In genomic region chr10:63265646-63266207, GRCh38 we compare ENCODE assay signal across 8 cellular contexts.
DNase-seq lines count a peak whose midpoint lies in the region; ATAC-seq, FAIRE-seq and TF ChIP-seq lines count a peak whose summit lies in the region.

No MANE protein-coding gene starts in this region.

- H3K4me3 ChIP-seq in A549, result peak overlapping the region; percentile 55
- peak overlapping the region; percentile 93 for H3K4me3 ChIP-seq in HUES48 (ENCODE audit: low read depth, low read length)
- peak overlapping the region; percentile 49 to 100 (median 97) for H3K4me3 ChIP-seq in mammary epithelial cell (replicated peaks in 1 of 3; ENCODE audit: insufficient read depth in 1 of 3, low read depth in 2 of 3, low read length in 3 of 3)
- H3K4me3 ChIP-seq in mucosa of descending colon, result peak overlapping the region; percentile 0

- peaks cover 33% of the 10 kb centered on the region for H3K4me1 ChIP-seq in A549
- peaks cover 27% of the 10 kb centered on the region for H3K4me1 ChIP-seq in HUES48 (ENCODE audit: control insufficient read depth, insufficient read depth, low read length)
- peaks cover 5% of the 10 kb centered on the region for H3K4me1 ChIP-seq in mammary epithelial cell (ENCODE audit: insufficient read depth, low read length)
- H3K4me1 ChIP-seq in mucosa of descending colon (ENCODE audit: low read depth), result peaks cover 15% of the 10 kb centered on the region

- POLR2A ChIA-PET in A549 (lab: Yijun Ruan, JAX), result interaction anchor here (0.8 kb wide), 1 partner anchor 12 kb away, joined by 3 read pairs; no protein-coding TSS in a partner anchor

- TSS peak; percentile 67 for BruUV-seq in mammary epithelial cell (replicated peaks; lab: Mats Ljungman, UMichigan)

- H3K27ac ChIP-seq in A549 (peak overlapping the region; percentile 76 to 78; a peak in 4 of 6 replicates), HUES48 (ENCODE audit: low read depth, low read length) (peak overlapping the region; percentile 98), mammary epithelial cell (ENCODE audit: insufficient read depth, low read depth, low read length) (peak overlapping the region; percentile 98)

- 0% methylated on average over 2 of the region's 2 CpGs for WGBS in A549 (ENCODE audit: missing lambda C conversion rate)
- WGBS in mammary epithelial cell (ENCODE audit: low coverage, missing lambda C conversion rate), result 4% methylated on average over 2 of the region's 2 CpGs

- intact Hi-C loops in mammary epithelial cell (cut with micrococcal nuclease), result loop anchor here (5.0 kb wide), 2 partner anchors 48 to 447 kb away; no protein-coding TSS in a partner anchor
- intact Hi-C loops in mucosa of descending colon (cut with DNase I, micrococcal nuclease), result no loop called here

- H3K4me2 ChIP-seq in A549 (peak overlapping the region; percentile 86), mammary epithelial cell (ENCODE audit: insufficient read depth, low read depth, low read length) (peak overlapping the region; percentile 96)

- no peaks in the 10 kb centered on the region for H4K20me1 ChIP-seq in mammary epithelial cell (ENCODE audit: insufficient read depth, low read length)

- no peak for DNase-seq in A549 (ENCODE audit: low read depth in 1 of 2, low spot score in 1 of 2)
- DNase-seq in mammary epithelial cell, result no peak
- DNase-seq in mucosa of descending colon, result no peak
- DNase-seq in stimulated activated CD4-positive, alpha-beta T cell treated with anti-CD3 and anti-CD28 coated beads, Interleukin-2, amount 100 ng/mL, for 48 hours, result no peak
- no peak for DNase-seq in NK-92 (lab: John Stamatoyannopoulos, UW; ENCODE audit: unreplicated experiment)
- no peak for DNase-seq in stimulated activated naive CD4-positive, alpha-beta T cell treated with Interleukin-2 at 50 U/mL for 16 hours (lab: John Stamatoyannopoulos, UW)
- no peak for DNase-seq in activated effector memory CD4-positive, alpha-beta T cell treated with anti-CD3 and anti-CD28 coated beads, Interleukin-2, amount 50 U/mL, for 16 hours

- CTCF ChIA-PET in A549 (lab: Yijun Ruan, JAX), result no interaction called here
- CTCF ChIA-PET in mammary epithelial cell (lab: Charles Lee; ENCODE audit: low non-redundant PET), result no interaction called here

- peak; percentile 76 for FAIRE-seq in A549 (lab: Jason Lieb, UNC)

- TF ChIP-seq RAD21 in A549 (conservative IDR thresholded peaks at IDR 0.05 in 1 of 2, IDR thresholded peaks at IDR 0.05 in 1 of 2), result no peak

- ATAC-seq in A549 (no peak), mucosa of descending colon (no peak)

- H2AFZ ChIP-seq in mammary epithelial cell (ENCODE audit: low read depth, low read length), result no peak overlapping the region

- peak overlapping the region; percentile 100 for H3K9ac ChIP-seq in HUES48 (ENCODE audit: low read depth, low read length)
- peak overlapping the region; percentile 98 for H3K9ac ChIP-seq in mammary epithelial cell (ENCODE audit: insufficient read depth, low read length)

- TF ChIP-seq POLR2A in A549 (IDR thresholded peaks at IDR 0.05; ENCODE audit: low read length), result no peak

- TF ChIP-seq EP300 in A549 (IDR thresholded peaks at IDR 0.05), result no peak

- H3K9me3 ChIP-seq in A549, result no peaks in the 10 kb centered on the region
- no peaks in the 10 kb centered on the region for H3K9me3 ChIP-seq in HUES48 (ENCODE audit: control insufficient read depth, insufficient read depth, low read length)
- no peaks in the 10 kb centered on the region for H3K9me3 ChIP-seq in mammary epithelial cell (replicated peaks; ENCODE audit: insufficient read depth, low read length)
- H3K9me3 ChIP-seq in mucosa of descending colon, result no peaks in the 10 kb centered on the region

- H3K79me2 ChIP-seq in mammary epithelial cell (ENCODE audit: insufficient read depth, low read length), result peaks cover 90% of the 10 kb centered on the region

- H3K27me3 ChIP-seq in HUES48 (ENCODE audit: control insufficient read depth, insufficient read depth, low read length), result no peaks in the 10 kb centered on the region
- H3K27me3 ChIP-seq in mammary epithelial cell (ENCODE audit: insufficient read depth, low read length), result no peaks in the 10 kb centered on the region

- dilution Hi-C loops in mammary epithelial cell (cut with HindIII; ENCODE audit: low sequenced_read_pairs), result no loop called here

- no peak for TF ChIP-seq CTCF in A549 (IDR thresholded peaks at IDR 0.05)
- no peak for TF ChIP-seq CTCF in mammary epithelial cell (conservative IDR thresholded peaks at IDR 0.05 in 1 of 2, IDR thresholded peaks at IDR 0.05 in 1 of 2; ENCODE audit: extremely low read depth in 1 of 2, insufficient read depth in 1 of 2, low read depth in 1 of 2, low read length in 2 of 2)
- no peak for TF ChIP-seq CTCF in mucosa of descending colon (IDR thresholded peaks at IDR 0.05)

- H3K36me3 ChIP-seq in HUES48 (ENCODE audit: control insufficient read depth, insufficient read depth, low read length) (peaks cover 35% of the 10 kb centered on the region), mammary epithelial cell (ENCODE audit: insufficient read depth, low read length) (no peaks in the 10 kb centered on the region), mucosa of descending colon (ENCODE audit: low read depth) (no peaks in the 10 kb centered on the region)

- in situ Hi-C loops in mammary epithelial cell (cut with MboI; ENCODE audit: low sequenced_read_pairs in 2 of 2), result no loop called here

TF ChIP-seq in A549, 52 proteins besides CTCF, POLR2A, EP300 and RAD21:
- TF ChIP-seq USF2 (IDR thresholded peaks at IDR 0.05) (no peak), HDAC2 (IDR thresholded peaks at IDR 0.05) (no peak), NR3C1 (IDR thresholded peaks at IDR 0.05) (no peak), MAZ (IDR thresholded peaks at IDR 0.05; ENCODE audit: borderline replicate concordance, low read depth, low read length) (no peak), HES2 (IDR thresholded peaks at IDR 0.05) (no peak), JUNB (IDR thresholded peaks at IDR 0.05) (no peak), FOXS1 (CRISPR knock-in tag; IDR thresholded peaks at IDR 0.05) (no peak), SMC3 (IDR thresholded peaks at IDR 0.05) (no peak), PHF8 (IDR thresholded peaks at IDR 0.05; ENCODE audit: borderline replicate concordance, low read depth) (no peak), SREBF2 (IDR thresholded peaks at IDR 0.05) (no peak), ATOH8 (CRISPR knock-in tag; IDR thresholded peaks at IDR 0.05; ENCODE audit: low read depth) (no peak), GATA3 (IDR thresholded peaks at IDR 0.05; ENCODE audit: borderline replicate concordance) (no peak), ZNF302 (CRISPR knock-in tag; IDR thresholded peaks at IDR 0.05) (no peak)

Comparison
In these comparisons a context has a peak if more than half of its experiments do, and no peak if none do; other contexts are left out.
1. H3K4me3 ChIP-seq: peak in every context shown above with its lines; median percentile 97 in mammary epithelial cell; 93 in HUES48; 55 in A549; 0 in mucosa of descending colon.